Comparison of ENCODE assay signal across 32 cellular contexts in the genomic region with DNA sequence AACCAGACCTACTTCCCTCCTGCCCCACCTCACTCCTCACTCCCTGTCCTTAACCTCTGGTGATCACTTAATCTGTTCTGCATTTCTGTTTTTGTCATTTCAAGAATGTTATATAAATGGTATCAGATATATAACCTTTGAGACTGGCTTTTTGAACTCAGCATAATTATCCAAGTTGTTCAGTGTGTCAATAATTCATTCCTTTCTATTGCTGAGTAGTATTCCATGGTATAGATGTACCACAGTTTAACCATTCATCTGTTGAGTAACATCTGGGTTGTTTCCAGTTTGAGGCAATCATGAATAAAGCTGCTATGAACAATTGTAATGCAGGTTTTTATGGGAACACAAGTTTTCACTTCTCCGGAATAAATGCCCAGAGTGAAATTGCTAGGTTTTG. TPM values are rescaled to one million over a fixed set of nuclear protein-coding genes. Genes with fewer than 3 reads are reported as not detected.
"Had no signal": no experiment of that assay in that cellular context is flagged by ENCODE, and none has a peak within 500 bp of the region (broad histone marks: within the 10 kb centered on the region; RNA-seq: fewer than 3 reads in every experiment).

No MANE protein-coding gene starts in this region.

- DNase-seq: colonic mucosa; cortex of kidney; effector CD8-positive, alpha-beta T cell; effector memory CD8-positive, alpha-beta T cell; endodermal cell; erythroblast; esophagus squamous epithelium; foreskin fibroblast; foreskin melanocyte; gastrocnemius medialis; glutamatergic neuron; heart left ventricle; hypothalamus; immature natural killer cell; islet precursor cell; kidney; kidney glomerular epithelial cell; left lung; left ventricle myocardium superior; lower lobe of right lung; mesenchymal stem cell; naive thymus-derived CD4-positive, alpha-beta T cell had no signal

- FAIRE-seq: kidney had no signal

- H3K36me3 ChIP-seq: colonic mucosa, esophagus squamous epithelium, gastrocnemius medialis had no signal

- H3K27me3 ChIP-seq: colonic mucosa, esophagus squamous epithelium, gastrocnemius medialis, heart left ventricle, hepatocyte, left lung had no signal

- H3K4me3 Mint-ChIP-seq: dendritic cell treated with granulocyte-macrophage colony-stimulating factor and Interleukin-4, amounts not matched to agents 40 ng/mL and 50 ng/mL, for 4 days; effector memory CD8-positive, alpha-beta T cell; endodermal cell; immature natural killer cell; mesothelial cell of epicardium; naive thymus-derived CD4-positive, alpha-beta T cell had no signal

- H3K27ac ChIP-seq: colonic mucosa, epithelial cell of prostate, esophagus squamous epithelium, gastrocnemius medialis, heart left ventricle, hepatocyte, left lung, lower lobe of right lung had no signal

- H3K27me3 Mint-ChIP-seq: dendritic cell treated with granulocyte-macrophage colony-stimulating factor and Interleukin-4, amounts not matched to agents 40 ng/mL and 50 ng/mL, for 4 days; effector memory CD8-positive, alpha-beta T cell; naive thymus-derived CD4-positive, alpha-beta T cell had no signal

- H3K4me1 ChIP-seq: colonic mucosa, esophagus squamous epithelium, gastrocnemius medialis, heart left ventricle, left lung, lower lobe of right lung had no signal

- H3K4me2 ChIP-seq: hepatocyte had no signal

- H3K79me2 ChIP-seq: hepatocyte had no signal

- H3K4me1 Mint-ChIP-seq: mesothelial cell of epicardium had no signal

- H3K9me3 Mint-ChIP-seq: dendritic cell treated with granulocyte-macrophage colony-stimulating factor and Interleukin-4, amounts not matched to agents 40 ng/mL and 50 ng/mL, for 4 days; effector memory CD8-positive, alpha-beta T cell; endodermal cell; immature natural killer cell; naive thymus-derived CD4-positive, alpha-beta T cell had no signal

- ATAC-seq: effector memory CD8-positive, alpha-beta T cell; esophagus mucosa; gastrocnemius medialis; heart left ventricle; left lung; left ventricle myocardium superior; lower lobe of right lung; naive thymus-derived CD4-positive, alpha-beta T cell had no signal

- H3K4me3 ChIP-seq: colonic mucosa, esophagus squamous epithelium, gastrocnemius medialis, heart left ventricle, hepatocyte, left lung, lower lobe of right lung had no signal

- H3K9me3 ChIP-seq: colonic mucosa, esophagus squamous epithelium, gastrocnemius medialis, left lung, lower lobe of right lung had no signal

- H2AFZ ChIP-seq: hepatocyte had no signal

- H3K27ac Mint-ChIP-seq: dendritic cell treated with granulocyte-macrophage colony-stimulating factor and Interleukin-4, amounts not matched to agents 40 ng/mL and 50 ng/mL, for 4 days; effector memory CD8-positive, alpha-beta T cell; endodermal cell; immature natural killer cell; mesothelial cell of epicardium; naive thymus-derived CD4-positive, alpha-beta T cell had no signal

RNA-seq across cellular contexts. Expression of gene B3GNT6, which starts 34.6 kb away (rescaled TPM):
- total RNA-seq: dermis microvascular lymphatic vessel endothelial cell; endodermal cell; glomerular endothelial cell; heart left ventricle; kidney; left ventricle myocardium superior; lower lobe of right lung; lung microvascular endothelial cell; mesenteric fat pad; mesothelial cell of epicardium; mucosa of gallbladder; naive thymus-derived CD4-positive, alpha-beta T cell had no signal
- polyA plus RNA-seq: heart left ventricle; hepatocyte; immature natural killer cell; naive thymus-derived CD4-positive, alpha-beta T cell had no signal
